8 cellular contexts compared by ENCODE assay signal in genomic region chr1:99969260-99969728, GRCh38. TPM values are rescaled to one million over a fixed set of nuclear protein-coding genes. Genes with fewer than 3 reads are reported as not detected.
DNase-seq lines count a peak whose midpoint lies in the region; ATAC-seq lines count a peak whose summit lies in the region.

No MANE protein-coding gene starts in this region.

- DNase-seq in activated naive CD4-positive, alpha-beta T cell treated with anti-CD3 and anti-CD28 coated beads for 36 hours, result peak; percentile 5
- DNase-seq in activated naive CD4-positive, alpha-beta T cell treated with anti-CD3 and anti-CD28 coated beads, Interleukin-2, amount 50 U/mL, for 16 hours, result no peak
- DNase-seq in T-helper 17 cell, result no peak
- peak; percentile 15 for DNase-seq in glomerular visceral epithelial cell (ENCODE audit: extremely low spot score)
- no peak for DNase-seq in sciatic nerve (ENCODE audit: low spot score)
- no peak for DNase-seq in NCI-H187 treated with DMSO at 0.1 percent for 48 hours (lab: John Stamatoyannopoulos, UW)
- no peak for DNase-seq in NCI-H1930 (lab: John Stamatoyannopoulos, UW)

- ATAC-seq in HG03060 (IDR thresholded peaks at IDR 0.05; ENCODE audit: low read depth, unreplicated experiment) (peak; percentile 12), T-helper 17 cell (no peak), sciatic nerve (peak; percentile 30)

- CTCF ChIA-PET in activated naive CD4-positive, alpha-beta T cell treated with anti-CD3 and anti-CD28 coated beads for 36 hours (lab: Charles Lee), result interaction anchor here (1.0 kb wide), 1 partner anchor 92 kb away, joined by 3 read pairs; no protein-coding TSS in a partner anchor

- no peaks in the 10 kb centered on the region for H3K9me3 ChIP-seq in T-helper 17 cell (ENCODE audit: control insufficient read depth, low read length, poor library complexity, severe bottlenecking)

- H3K4me1 Mint-ChIP-seq in activated naive CD4-positive, alpha-beta T cell treated with anti-CD3 and anti-CD28 coated beads for 36 hours (ENCODE audit: low read depth), result peaks cover 20% of the 10 kb centered on the region
- H3K4me1 Mint-ChIP-seq in T-helper 17 cell, result peaks cover 20% of the 10 kb centered on the region

- H3K4me3 Mint-ChIP-seq in activated naive CD4-positive, alpha-beta T cell treated with anti-CD3 and anti-CD28 coated beads for 36 hours, result peak overlapping the region; percentile 96
- H3K4me3 Mint-ChIP-seq in T-helper 17 cell, result peak overlapping the region; percentile 99

- no peaks in the 10 kb centered on the region for H3K9me3 Mint-ChIP-seq in activated naive CD4-positive, alpha-beta T cell treated with anti-CD3 and anti-CD28 coated beads for 36 hours

- no peaks in the 10 kb centered on the region for H3K27me3 Mint-ChIP-seq in activated naive CD4-positive, alpha-beta T cell treated with anti-CD3 and anti-CD28 coated beads for 36 hours (ENCODE audit: low read depth)
- H3K27me3 Mint-ChIP-seq in T-helper 17 cell, result no peaks in the 10 kb centered on the region

- H3K27ac Mint-ChIP-seq in activated naive CD4-positive, alpha-beta T cell treated with anti-CD3 and anti-CD28 coated beads for 36 hours, result peak overlapping the region; percentile 79
- peak overlapping the region; percentile 92 for H3K27ac Mint-ChIP-seq in T-helper 17 cell

- intact Hi-C loops in activated naive CD4-positive, alpha-beta T cell treated with anti-CD3 and anti-CD28 coated beads for 36 hours (cut with micrococcal nuclease), result loop anchor here (1.0 to 5.0 kb wide), 3 partner anchors 160 to 488 kb away; partner anchors contain the start of gene RTCA
- intact Hi-C loops in sciatic nerve (cut with DNase I), result no loop called here

- no peaks in the 10 kb centered on the region for H3K36me3 Mint-ChIP-seq in activated naive CD4-positive, alpha-beta T cell treated with anti-CD3 and anti-CD28 coated beads for 36 hours (ENCODE audit: low read depth)
- H3K36me3 Mint-ChIP-seq in T-helper 17 cell (ENCODE audit: low read depth), result peaks cover 2% of the 10 kb centered on the region

RNA-seq across cellular contexts. Expression of gene SLC35A3, which starts 0.5 kb away (rescaled TPM):
- 10 to 100 TPM; 13.8 to 15.5 TPM for total RNA-seq in activated naive CD4-positive, alpha-beta T cell treated with anti-CD3 and anti-CD28 coated beads for 36 hours
- 10 to 100 TPM; 20.4 to 26.7 TPM for total RNA-seq in T-helper 17 cell
- total RNA-seq in sciatic nerve, result 23.8 TPM

Comparison
In these comparisons a context has a peak if more than half of its experiments do, and no peak if none do; other contexts are left out.
1. DNase-seq: peak in activated naive CD4-positive, alpha-beta T cell treated with anti-CD3 and anti-CD28 coated beads for 36 hours (single experiment) and glomerular visceral epithelial cell (single experiment); none in activated naive CD4-positive, alpha-beta T cell treated with anti-CD3 and anti-CD28 coated beads, Interleukin-2, amount 50 U/mL, for 16 hours (single experiment), T-helper 17 cell (0 of 3), sciatic nerve (single experiment), NCI-H187 treated with DMSO at 0.1 percent for 48 hours (single experiment) and NCI-H1930 (0 of 2).